Comparison of ENCODE assay signal across 12 cellular contexts in the genomic region with DNA sequence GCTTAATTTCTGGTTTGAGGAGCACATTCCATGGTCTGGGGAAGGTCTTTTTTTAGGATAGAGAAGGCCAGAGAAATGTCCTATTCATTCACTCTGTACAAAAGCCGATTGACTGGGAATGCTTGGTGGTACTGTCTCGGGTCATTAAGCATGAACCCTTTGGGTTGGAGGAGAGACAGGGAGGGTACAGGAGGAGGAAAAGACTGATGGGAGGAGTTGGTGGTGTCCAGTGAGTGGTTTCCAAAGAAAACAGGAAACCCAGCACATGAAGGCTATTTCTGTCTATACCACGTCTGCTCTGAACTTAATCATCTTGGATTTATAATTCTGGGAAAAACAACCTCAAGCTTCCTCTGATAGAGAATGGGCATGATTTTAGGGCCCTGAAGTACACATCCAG.
DNase-seq lines count a peak whose midpoint lies in the region; ATAC-seq and TF ChIP-seq lines count a peak whose summit lies in the region.
"Had no signal": no experiment of that assay in that cellular context is flagged by ENCODE, and none has a peak within 500 bp of the region (broad histone marks: within the 10 kb centered on the region; RNA-seq: fewer than 3 reads in every experiment).

No MANE protein-coding gene starts in this region.

- H3K36me3 Mint-ChIP-seq in GM23338 (ENCODE audit: low read depth) (no peaks in the 10 kb centered on the region), chondrocyte (ENCODE audit: low read depth) (no peaks in the 10 kb centered on the region), nephron (ENCODE audit: low read depth) (no peaks in the 10 kb centered on the region)

- H3K27ac Mint-ChIP-seq in GM23338: no peak overlapping the region
- H3K27ac Mint-ChIP-seq in chondrocyte (ENCODE audit: unreplicated experiment): peak overlapping the region; percentile 64
- H3K27ac Mint-ChIP-seq in nephron: peak overlapping the region in 2 of 3 experiments; percentile 12 to 34

- H3K4me3 ChIP-seq in GM23338: no peak overlapping the region
- no peak overlapping the region for H3K4me3 ChIP-seq in gastrocnemius medialis
- no peak overlapping the region for H3K4me3 ChIP-seq in aorta (ENCODE audit: low read length in 2 of 2)

- WGBS in aorta, 2 donors: 16 to 25% methylated on average over 3 of the region's 3 CpGs

- TF ChIP-seq POLR2A in gastrocnemius medialis (IDR thresholded peaks at IDR 0.05): no peak

- H3K9me3 Mint-ChIP-seq in GM23338 (no peaks in the 10 kb centered on the region), chondrocyte (ENCODE audit: low read depth) (no peaks in the 10 kb centered on the region), nephron (no peaks in the 10 kb centered on the region)

- peaks cover 38% of the 10 kb centered on the region for H3K79me2 ChIP-seq in GM23338 (replicated peaks; ENCODE audit: insufficient read depth)

- H3K36me3 ChIP-seq in GM23338 (ENCODE audit: insufficient read depth) (no peaks in the 10 kb centered on the region), gastrocnemius medialis (no peaks in the 10 kb centered on the region), aorta (ENCODE audit: control insufficient read depth in 1 of 2, insufficient read depth in 2 of 2, low read length in 1 of 2) (no peaks in the 10 kb centered on the region)

- TF ChIP-seq CTCF in GM23338 (conservative IDR thresholded peaks at IDR 0.05; ENCODE audit: low read depth in 2 of 2) (no peak), chondrocyte (IDR thresholded peaks at IDR 0.05) (no peak), nephron (IDR thresholded peaks at IDR 0.05; ENCODE audit: unreplicated experiment in 3 of 3) (no peak), gastrocnemius medialis (IDR thresholded peaks at IDR 0.05 in 4 of 5, conservative IDR thresholded peaks at IDR 0.05 in 1 of 5) (no peak)

- H3K4me3 Mint-ChIP-seq in GM23338: no peak overlapping the region
- no peak overlapping the region for H3K4me3 Mint-ChIP-seq in chondrocyte (ENCODE audit: unreplicated experiment)
- no peak overlapping the region for H3K4me3 Mint-ChIP-seq in nephron

- no peaks in the 10 kb centered on the region for H4K20me1 ChIP-seq in GM23338 (replicated peaks; ENCODE audit: insufficient read depth)

- no peaks in the 10 kb centered on the region for H3K9me2 ChIP-seq in GM23338 (ENCODE audit: insufficient read depth)

- H3K9me3 ChIP-seq in gastrocnemius medialis (no peaks in the 10 kb centered on the region), aorta (ENCODE audit: control insufficient read depth, low read length) (no peaks in the 10 kb centered on the region)

- no peaks in the 10 kb centered on the region for H3F3A ChIP-seq in GM23338 (replicated peaks; ENCODE audit: low read depth)

- intact Hi-C loops in gastrocnemius medialis (cut with DNase I; ENCODE audit: low total_unique reads) (no loop called here), aorta (cut with DNase I) (no loop called here)

- 0 out of 2 replicates have a peak overlapping the region, but pooled peaks have one; percentile 8 for H3K4me2 ChIP-seq in GM23338

- DNase-seq in CD1c-positive myeloid dendritic cell (ENCODE audit: extremely low spot score) (peak; percentile 74), GM23338 (ENCODE audit: low spot score) (no peak), chondrocyte (ENCODE audit: low spot score) (no peak), NCI-H69 (lab: John Stamatoyannopoulos, UW) (no peak), gastrocnemius medialis (no peak), aorta (no peak), DMS153 (lab: John Stamatoyannopoulos, UW) (no peak)
- DNase-seq: cerebellar nuclear complex, DMS 273 treated with DMSO at 0.1 percent for 48 hours, NCI-H510A had no signal

- H3K4me1 ChIP-seq in GM23338 (ENCODE audit: insufficient read depth): peaks cover 5% of the 10 kb centered on the region; the same call in 1 of the 2 replicates
- H3K4me1 ChIP-seq in gastrocnemius medialis: peaks cover 0 to under 1% of the 10 kb centered on the region in 2 donors
- H3K4me1 ChIP-seq in aorta (ENCODE audit: control insufficient read depth in 1 of 2, insufficient read depth in 2 of 2, low read length in 2 of 2): peaks cover 0 to 14% of the 10 kb centered on the region in 2 donors

- peaks cover 17% of the 10 kb centered on the region for H3K4me1 Mint-ChIP-seq in GM23338
- peaks cover 63% of the 10 kb centered on the region for H3K4me1 Mint-ChIP-seq in chondrocyte (ENCODE audit: low read depth)
- peaks cover 62% of the 10 kb centered on the region for H3K4me1 Mint-ChIP-seq in nephron

- H3K27me3 Mint-ChIP-seq in GM23338 (ENCODE audit: insufficient read depth, low read depth, poor library complexity) (peaks cover 7% of the 10 kb centered on the region), chondrocyte (ENCODE audit: low read depth) (no peaks in the 10 kb centered on the region), nephron (ENCODE audit: low read depth) (no peaks in the 10 kb centered on the region)

- no peak overlapping the region for H3K27ac ChIP-seq in GM23338 (ENCODE audit: low read depth)
- no peak overlapping the region for H3K27ac ChIP-seq in gastrocnemius medialis
- H3K27ac ChIP-seq in aorta (ENCODE audit: low read depth in 1 of 2, low read length in 2 of 2): no peak overlapping the region

- ATAC-seq in GM23338: no peak
- no peak for ATAC-seq in gastrocnemius medialis
- ATAC-seq in aorta (ENCODE audit: low FRiP score): no peak
- ATAC-seq: left colon had no signal

- H3K27me3 ChIP-seq in GM23338 (ENCODE audit: insufficient read depth): no peaks in the 10 kb centered on the region
- H3K27me3 ChIP-seq in gastrocnemius medialis: no peaks in the 10 kb centered on the region
- H3K27me3 ChIP-seq in aorta (ENCODE audit: control insufficient read depth in 1 of 2, insufficient read depth in 2 of 2, low read length in 1 of 2): no peaks in the 10 kb centered on the region

- no peak overlapping the region for H2AFZ ChIP-seq in GM23338

- in situ Hi-C loops in gastrocnemius medialis (cut with MboI; ENCODE audit: low sequenced_read_pairs in 4 of 4): no loop called here

TF ChIP-seq in GM23338, 12 proteins besides CTCF, POLR2A, EP300 and RAD21 (continues in another document):
- no peak for TF ChIP-seq CREB1 (CRISPR knock-in tag; IDR thresholded peaks at IDR 0.05; ENCODE audit: low read depth)
- no peak for TF ChIP-seq REST (IDR thresholded peaks at IDR 0.05; ENCODE audit: unreplicated experiment)
- TF ChIP-seq ZNF331 (CRISPR knock-in tag; IDR thresholded peaks at IDR 0.05; ENCODE audit: low read depth): no peak
- TF ChIP-seq EZH2 (IDR thresholded peaks at IDR 0.05; ENCODE audit: low read depth, unreplicated experiment): no peak
- TF ChIP-seq ZNF114 (CRISPR knock-in tag; IDR thresholded peaks at IDR 0.05): no peak
- TF ChIP-seq STAT1 (IDR thresholded peaks at IDR 0.05; ENCODE audit: unreplicated experiment): no peak
- no peak for TF ChIP-seq EZH2phosphoT487 (IDR thresholded peaks at IDR 0.05; ENCODE audit: unreplicated experiment)
- TF ChIP-seq POLR2AphosphoS5 (IDR thresholded peaks at IDR 0.05; ENCODE audit: low read depth): no peak
- TF ChIP-seq JUNB (IDR thresholded peaks at IDR 0.05; ENCODE audit: unreplicated experiment): no peak
- no peak for TF ChIP-seq ETS1 (IDR thresholded peaks at IDR 0.05)
- TF ChIP-seq NANOG (IDR thresholded peaks at IDR 0.05; ENCODE audit: borderline replicate concordance): no peak
